9 cellular contexts compared by ENCODE assay signal in genomic region chr5:55636711-55637110, GRCh38.
A peak's percentile ranks its signal among the peaks of the same experiment; 100 is the strongest.
DNase-seq lines count a peak whose midpoint lies in the region; ATAC-seq and TF ChIP-seq lines count a peak whose summit lies in the region.
"Had no signal": no experiment of that assay in that cellular context is flagged by ENCODE, and none has a peak within 500 bp of the region (broad histone marks: within the 10 kb centered on the region; RNA-seq: fewer than 3 reads in every experiment).

No MANE protein-coding gene starts in this region.

- in situ Hi-C loops in IMR-90 (cut with MboI; ENCODE audit: low sequenced_read_pairs) = no loop called here

- H2AK5ac ChIP-seq in IMR-90 (ENCODE audit: low read depth, low read length) = 0 out of 2 replicates have a peak overlapping the region, but pooled peaks have one; percentile 6

- H3K27ac Mint-ChIP-seq in natural killer cell treated with Interleukin-12 subunit alpha and Interleukin-12 subunit beta and Interleukin-15 and Interleukin-18, amount 100 ng/mL, for 72 hours = no peak overlapping the region

- peak overlapping the region; percentile 25; the same call in 1 of the 2 replicates for H3K23ac ChIP-seq in IMR-90 (ENCODE audit: low read depth, low read length)

- TF ChIP-seq RAD21 in IMR-90 (IDR thresholded peaks at IDR 0.05; ENCODE audit: low read length) = no peak

- no TSS peak for BruUV-seq in IMR-90 (replicated peaks; lab: Mats Ljungman, UMichigan)

- H2BK5ac ChIP-seq in IMR-90 (ENCODE audit: low read depth, low read length, poor library complexity, severe bottlenecking) = no peak overlapping the region

- peak overlapping the region; percentile 33 for H3K4ac ChIP-seq in IMR-90 (ENCODE audit: low read depth, low read length)

- WGBS in IMR-90 (ENCODE audit: extremely low coverage in 2 of 2, insufficient read length in 1 of 2), 2 experiments = no CpG with 5 or more reads among the region's 3 CpGs
- 38% methylated on average over 3 of the region's 3 CpGs for WGBS in suprapubic skin

- no peak for TF ChIP-seq CTCF in IMR-90 (conservative IDR thresholded peaks at IDR 0.05; ENCODE audit: low read depth, low read length)
- no peak for TF ChIP-seq CTCF in cardiac fibroblast (IDR thresholded peaks at IDR 0.05; ENCODE audit: low read depth, low read length)
- no peak for TF ChIP-seq CTCF in left lung (IDR thresholded peaks at IDR 0.05)
- no peak for TF ChIP-seq CTCF in suprapubic skin (IDR thresholded peaks at IDR 0.05)

- no peak overlapping the region for H2AFZ ChIP-seq in IMR-90 (replicated peaks; ENCODE audit: low read length, poor library complexity)

- no peak overlapping the region for H3K56ac ChIP-seq in IMR-90 (ENCODE audit: extremely low read depth, insufficient read depth, low read length)

- CTCF ChIA-PET in IMR-90 (lab: Yijun Ruan, JAX) = no interaction called here

- peaks cover 7% of the 10 kb centered on the region in 2 donors for H3K4me1 Mint-ChIP-seq in natural killer cell treated with Interleukin-12 subunit alpha and Interleukin-12 subunit beta and Interleukin-15 and Interleukin-18, amount 100 ng/mL, for 72 hours (ENCODE audit: low read depth in 2 of 2)

- no peaks in the 10 kb centered on the region for H3K36me3 Mint-ChIP-seq in natural killer cell treated with Interleukin-12 subunit alpha and Interleukin-12 subunit beta and Interleukin-15 and Interleukin-18, amount 100 ng/mL, for 72 hours

- peaks cover 3% of the 10 kb centered on the region for H3K9me1 ChIP-seq in IMR-90 (ENCODE audit: insufficient read depth, low read length)

- H3K27me3 ChIP-seq in IMR-90 (ENCODE audit: control insufficient read depth, insufficient read depth, low read length) = no peaks in the 10 kb centered on the region
- no peaks in the 10 kb centered on the region for H3K27me3 ChIP-seq in left lung
- H3K27me3 ChIP-seq in suprapubic skin = no peaks in the 10 kb centered on the region

- peak overlapping the region; percentile 15; the same call in 1 of the 2 replicates for H3K27ac ChIP-seq in IMR-90 (ENCODE audit: insufficient read depth, low read length)
- peak overlapping the region; percentile 28 to 62 for H3K27ac ChIP-seq in left lung
- peak overlapping the region; percentile 36 for H3K27ac ChIP-seq in suprapubic skin

- H4K8ac ChIP-seq in IMR-90 (ENCODE audit: low read depth in 2 of 2, low read length in 2 of 2) = peak overlapping the region in 1 of 2 experiments; percentile 29; a peak in 1 of 4 replicates

- H3K36me3 ChIP-seq in IMR-90 (ENCODE audit: control insufficient read depth, insufficient read depth, low read length) (no peaks in the 10 kb centered on the region), left lung (peaks cover 0 to 4% of the 10 kb centered on the region in 2 donors), suprapubic skin (no peaks in the 10 kb centered on the region)

- H4K91ac ChIP-seq in IMR-90 (ENCODE audit: insufficient read depth, low read depth, low read length) = peak overlapping the region; percentile 2; the same call in 1 of the 2 replicates

- peak overlapping the region; percentile 88 for H3K18ac ChIP-seq in IMR-90 (ENCODE audit: low read depth, low read length)

- H3K4me3 ChIP-seq in IMR-90 (ENCODE audit: insufficient read depth, low read depth, low read length) = no peak overlapping the region
- H3K4me3 ChIP-seq in cardiac fibroblast (replicated peaks in 1 of 2; ENCODE audit: low read depth in 2 of 2, low read length in 2 of 2) = no peak overlapping the region
- H3K4me3 ChIP-seq in left lung = no peak overlapping the region
- H3K4me3 ChIP-seq in suprapubic skin = no peak overlapping the region

- no peak overlapping the region for H2AK9ac ChIP-seq in IMR-90 (replicated peaks; ENCODE audit: low read depth, low read length, poor library complexity)

- no peak overlapping the region for H3K4me3 Mint-ChIP-seq in natural killer cell treated with Interleukin-12 subunit alpha and Interleukin-12 subunit beta and Interleukin-15 and Interleukin-18, amount 100 ng/mL, for 72 hours

- H4K5ac ChIP-seq in IMR-90 (ENCODE audit: low read depth, low read length) = peak overlapping the region; percentile 74; the same call in 1 of the 2 replicates

- no peaks in the 10 kb centered on the region for H3K9me3 Mint-ChIP-seq in natural killer cell treated with Interleukin-12 subunit alpha and Interleukin-12 subunit beta and Interleukin-15 and Interleukin-18, amount 100 ng/mL, for 72 hours

- POLR2A ChIA-PET in IMR-90 (lab: Charles Lee; ENCODE audit: unreplicated experiment) = no interaction called here

- TF ChIP-seq POLR2A in IMR-90 (IDR thresholded peaks at IDR 0.05; ENCODE audit: low read depth, low read length) (no peak), suprapubic skin (IDR thresholded peaks at IDR 0.05) (no peak)

- H3K4me1 ChIP-seq in IMR-90 (ENCODE audit: control insufficient read depth, insufficient read depth, low read length) (peaks cover 6% of the 10 kb centered on the region), left lung (peaks cover 22 to 42% of the 10 kb centered on the region in 2 donors), suprapubic skin (peaks cover 37% of the 10 kb centered on the region)

- H2BK120ac ChIP-seq in IMR-90 (ENCODE audit: low read depth, low read length) = peak overlapping the region; percentile 45

- H3K79me1 ChIP-seq in IMR-90 (ENCODE audit: low read depth in 1 of 2, low read length in 2 of 2) = peaks cover 0 to 3% of the 10 kb centered on the region in 2 experiments; a peak in 1 of 4 replicates

- H4K20me1 ChIP-seq in IMR-90 (ENCODE audit: insufficient read depth, low read length) = no peaks in the 10 kb centered on the region

- no peaks in the 10 kb centered on the region for H3K27me3 Mint-ChIP-seq in natural killer cell treated with Interleukin-12 subunit alpha and Interleukin-12 subunit beta and Interleukin-15 and Interleukin-18, amount 100 ng/mL, for 72 hours

- H3K4me2 ChIP-seq in IMR-90 (ENCODE audit: low read depth, low read length) = no peak overlapping the region

- peak; percentile 57 for ATAC-seq in IMR-90 (ENCODE audit: low read depth)
- peak; percentile 62 for ATAC-seq in left lung
- ATAC-seq in GM19328 (IDR thresholded peaks at IDR 0.05; ENCODE audit: unreplicated experiment) = no peak
- ATAC-seq in natural killer cell treated with Interleukin-12 subunit alpha and Interleukin-12 subunit beta and Interleukin-15 and Interleukin-18, amount 100 ng/mL, for 72 hours = no peak

- dilution Hi-C loops in IMR-90 (cut with HindIII; ENCODE audit: low sequenced_read_pairs, unreplicated experiment) = no loop called here

- no peak overlapping the region for H2BK15ac ChIP-seq in IMR-90 (ENCODE audit: low read depth, low read length)

- intact Hi-C loops in IMR-90 (cut with micrococcal nuclease) (no loop called here), left lung (cut with DNase I) (no loop called here)

- H3K9ac ChIP-seq in IMR-90 (ENCODE audit: low read depth, low read length) = no peak overlapping the region

- DNase-seq in IMR-90 (peak; percentile 12), cardiac fibroblast (ENCODE audit: low read depth in 2 of 2) (peak; percentile 67 to 68), left lung (peak in 1 of 2 donors; percentile 38), suprapubic skin (ENCODE audit: low spot score in 2 of 2) (no peak), NOMO-1 treated with DMSO at 0.1 percent for 48 hours (lab: John Stamatoyannopoulos, UW; ENCODE audit: unreplicated experiment) (no peak), NCI-H748 (lab: John Stamatoyannopoulos, UW; ENCODE audit: unreplicated experiment) (no peak)
- no peak for DNase-seq in natural killer cell treated with Interleukin-12 subunit alpha and Interleukin-12 subunit beta and Interleukin-15 and Interleukin-18, amount 100 ng/mL, for 72 hours (ENCODE audit: low spot score)
- DNase-seq: NCI-H1436 had no signal

- H3K9me3 ChIP-seq in IMR-90 (ENCODE audit: control insufficient read depth, insufficient read depth, low read length) = no peaks in the 10 kb centered on the region
- H3K9me3 ChIP-seq in left lung = no peaks in the 10 kb centered on the region
- H3K9me3 ChIP-seq in suprapubic skin = no peaks in the 10 kb centered on the region

- TF ChIP-seq EP300 in suprapubic skin (IDR thresholded peaks at IDR 0.05) = no peak

- H3K14ac ChIP-seq in IMR-90 (replicated peaks; ENCODE audit: low read depth, low read length) = peak overlapping the region; percentile 1; the same call in 1 of the 2 replicates

- peak overlapping the region; percentile 64 for H2BK20ac ChIP-seq in IMR-90 (ENCODE audit: low read depth, low read length)

TF ChIP-seq in IMR-90, 13 proteins besides CTCF, POLR2A, EP300 and RAD21:
- TF ChIP-seq NFE2L2 (IDR thresholded peaks at IDR 0.05; ENCODE audit: low read depth, low read length) (no peak), MAFK (IDR thresholded peaks at IDR 0.05; ENCODE audit: low read depth, low read length) (no peak), CEBPB (IDR thresholded peaks at IDR 0.05; ENCODE audit: low read depth, low read length) (no peak), USF2 (IDR thresholded peaks at IDR 0.05; ENCODE audit: low read depth, low read length) (no peak), BHLHE40 (IDR thresholded peaks at IDR 0.05; ENCODE audit: low read depth, low read length) (no peak)
- TF ChIP-seq, protein P1, sequence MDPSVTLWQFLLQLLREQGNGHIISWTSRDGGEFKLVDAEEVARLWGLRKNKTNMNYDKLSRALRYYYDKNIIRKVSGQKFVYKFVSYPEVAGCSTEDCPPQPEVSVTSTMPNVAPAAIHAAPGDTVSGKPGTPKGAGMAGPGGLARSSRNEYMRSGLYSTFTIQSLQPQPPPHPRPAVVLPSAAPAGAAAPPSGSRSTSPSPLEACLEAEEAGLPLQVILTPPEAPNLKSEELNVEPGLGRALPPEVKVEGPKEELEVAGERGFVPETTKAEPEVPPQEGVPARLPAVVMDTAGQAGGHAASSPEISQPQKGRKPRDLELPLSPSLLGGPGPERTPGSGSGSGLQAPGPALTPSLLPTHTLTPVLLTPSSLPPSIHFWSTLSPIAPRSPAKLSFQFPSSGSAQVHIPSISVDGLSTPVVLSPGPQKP (IDR thresholded peaks at IDR 0.05; ENCODE audit: borderline replicate concordance, low read depth, low read length) = no peak

Comparison
In these comparisons a context has a peak if more than half of its experiments do, and no peak if none do; other contexts are left out.
1. ATAC-seq: peak in IMR-90 (single experiment) and left lung (single experiment); none in GM19328 (single experiment) and natural killer cell treated with Interleukin-12 subunit alpha and Interleukin-12 subunit beta and Interleukin-15 and Interleukin-18, amount 100 ng/mL, for 72 hours (0 of 2).
2. DNase-seq: peak in IMR-90 (single experiment) and cardiac fibroblast (2 of 2); none in suprapubic skin (0 of 2), NOMO-1 treated with DMSO at 0.1 percent for 48 hours (single experiment), NCI-H748 (single experiment) and natural killer cell treated with Interleukin-12 subunit alpha and Interleukin-12 subunit beta and Interleukin-15 and Interleukin-18, amount 100 ng/mL, for 72 hours (single experiment).
3. Peak in every context shown above with its lines, with median percentiles within 50 percentile points of each other: H3K27ac ChIP-seq.